ENCODE assay signal across 9 cellular contexts in the genomic region with DNA sequence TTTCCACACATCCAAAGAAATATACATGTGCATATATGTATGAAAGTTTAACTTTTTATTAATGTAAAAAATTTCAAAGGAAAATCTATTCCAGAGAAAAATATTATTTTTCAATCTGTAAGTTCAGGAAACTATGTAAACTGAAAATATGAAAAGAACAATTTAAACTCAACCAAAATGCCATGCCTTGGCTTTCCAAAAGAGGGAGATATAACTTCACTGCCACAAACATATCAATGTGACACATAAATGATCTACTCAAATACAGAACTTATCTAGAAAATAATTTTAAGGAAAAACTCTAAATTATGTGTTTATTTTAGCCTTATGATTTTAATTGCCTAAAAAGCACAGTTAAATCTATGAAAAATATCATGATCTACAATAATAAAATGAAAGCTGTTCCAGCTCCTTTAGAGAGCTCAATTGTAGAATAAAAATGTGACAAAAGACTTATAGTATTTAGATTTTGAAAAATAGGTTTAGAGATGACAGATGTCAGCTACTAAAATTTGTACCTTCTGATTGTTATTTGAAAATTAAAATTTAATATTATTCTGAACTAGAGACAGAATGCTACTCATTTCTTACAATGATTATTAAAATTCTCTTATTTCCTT.
DNase-seq lines count a peak whose midpoint lies in the region; ATAC-seq and TF ChIP-seq lines count a peak whose summit lies in the region.
"Had no signal": no experiment of that assay in that cellular context is flagged by ENCODE, and none has a peak within 500 bp of the region (broad histone marks: within the 10 kb centered on the region; RNA-seq: fewer than 3 reads in every experiment).

No MANE protein-coding gene starts in this region.

- no peak overlapping the region for H2AFZ ChIP-seq in OCI-LY1 (ENCODE audit: low read length)

- ATAC-seq in natural killer cell (no peak), GM18520 (IDR thresholded peaks at IDR 0.05; ENCODE audit: unreplicated experiment) (no peak), GM19455 (IDR thresholded peaks at IDR 0.05; ENCODE audit: unreplicated experiment) (no peak)
- no peak for ATAC-seq in natural killer cell treated with Interleukin-12 subunit alpha and Interleukin-12 subunit beta and Interleukin-15 and Interleukin-18, amount 100 ng/mL, for 72 hours

- no peaks in the 10 kb centered on the region for H4K20me1 ChIP-seq in OCI-LY1 (ENCODE audit: insufficient read depth, low read length)

- no peaks in the 10 kb centered on the region for H3K36me3 Mint-ChIP-seq in natural killer cell
- no peaks in the 10 kb centered on the region for H3K36me3 Mint-ChIP-seq in natural killer cell treated with Interleukin-12 subunit alpha and Interleukin-12 subunit beta and Interleukin-15 and Interleukin-18, amount 100 ng/mL, for 72 hours

- TF ChIP-seq CTCF in natural killer cell (IDR thresholded peaks at IDR 0.05), result peak; percentile 62
- peak; percentile 66 for TF ChIP-seq CTCF in OCI-LY1 (IDR thresholded peaks at IDR 0.05; ENCODE audit: low read length)

- no peaks in the 10 kb centered on the region for H3K27me3 Mint-ChIP-seq in natural killer cell (ENCODE audit: low read depth in 2 of 2)
- H3K27me3 Mint-ChIP-seq in natural killer cell treated with Interleukin-12 subunit alpha and Interleukin-12 subunit beta and Interleukin-15 and Interleukin-18, amount 100 ng/mL, for 72 hours, result no peaks in the 10 kb centered on the region
- H3K27me3 Mint-ChIP-seq: dendritic cell treated with granulocyte-macrophage colony-stimulating factor and Interleukin-4, amounts not matched to agents 40 ng/mL and 50 ng/mL, for 4 days had no signal

- no peak overlapping the region for H3K4me3 ChIP-seq in OCI-LY1 (ENCODE audit: low read depth, low read length, poor library complexity, severe bottlenecking)

- intact Hi-C loops in natural killer cell (cut with micrococcal nuclease), result loop anchor here (1.0 kb wide), 1 partner anchor 467 kb away; no protein-coding TSS in a partner anchor

- no peak overlapping the region for H3K27ac Mint-ChIP-seq in natural killer cell
- no peak overlapping the region for H3K27ac Mint-ChIP-seq in natural killer cell treated with Interleukin-12 subunit alpha and Interleukin-12 subunit beta and Interleukin-15 and Interleukin-18, amount 100 ng/mL, for 72 hours
- H3K27ac Mint-ChIP-seq: dendritic cell treated with granulocyte-macrophage colony-stimulating factor and Interleukin-4, amounts not matched to agents 40 ng/mL and 50 ng/mL, for 4 days had no signal

- no peaks in the 10 kb centered on the region for H3K36me3 ChIP-seq in OCI-LY1 (ENCODE audit: insufficient read depth, low read length)

- no peaks in the 10 kb centered on the region for H3K9me2 ChIP-seq in OCI-LY1 (ENCODE audit: low read depth, low read length)

- no peaks in the 10 kb centered on the region for H3K79me2 ChIP-seq in OCI-LY1 (ENCODE audit: insufficient read depth, low read length)

- DNase-seq in natural killer cell (no peak), fibroblast of peridontal ligament (ENCODE audit: extremely low read depth) (peak; percentile 73), stromal cell of bone marrow (ENCODE audit: low read depth) (peak; percentile 10), GM19240 (ENCODE audit: insufficient read length, low spot score) (no peak)
- no peak for DNase-seq in natural killer cell treated with Interleukin-12 subunit alpha and Interleukin-12 subunit beta and Interleukin-15 and Interleukin-18, amount 100 ng/mL, for 72 hours (ENCODE audit: low spot score)

- H3K4me2 ChIP-seq in OCI-LY1 (ENCODE audit: low read length), result no peak overlapping the region

- H3K9me3 ChIP-seq in OCI-LY1 (ENCODE audit: low read length), result no peaks in the 10 kb centered on the region

- no peaks in the 10 kb centered on the region for H3F3A ChIP-seq in OCI-LY1 (ENCODE audit: insufficient read depth, low read length)

- no peaks in the 10 kb centered on the region for H3K9me3 Mint-ChIP-seq in natural killer cell
- H3K9me3 Mint-ChIP-seq in natural killer cell treated with Interleukin-12 subunit alpha and Interleukin-12 subunit beta and Interleukin-15 and Interleukin-18, amount 100 ng/mL, for 72 hours, result no peaks in the 10 kb centered on the region
- H3K9me3 Mint-ChIP-seq: dendritic cell treated with granulocyte-macrophage colony-stimulating factor and Interleukin-4, amounts not matched to agents 40 ng/mL and 50 ng/mL, for 4 days had no signal

- H3K9ac ChIP-seq in OCI-LY1 (ENCODE audit: low read length), result no peak overlapping the region

- H3K4me1 Mint-ChIP-seq in natural killer cell, result peaks cover 0 to 13% of the 10 kb centered on the region in 2 donors
- peaks cover 6 to 9% of the 10 kb centered on the region in 2 donors for H3K4me1 Mint-ChIP-seq in natural killer cell treated with Interleukin-12 subunit alpha and Interleukin-12 subunit beta and Interleukin-15 and Interleukin-18, amount 100 ng/mL, for 72 hours (ENCODE audit: low read depth in 2 of 2)

- no peak overlapping the region for H3K4me3 Mint-ChIP-seq in natural killer cell
- no peak overlapping the region for H3K4me3 Mint-ChIP-seq in natural killer cell treated with Interleukin-12 subunit alpha and Interleukin-12 subunit beta and Interleukin-15 and Interleukin-18, amount 100 ng/mL, for 72 hours
- H3K4me3 Mint-ChIP-seq: dendritic cell treated with granulocyte-macrophage colony-stimulating factor and Interleukin-4, amounts not matched to agents 40 ng/mL and 50 ng/mL, for 4 days had no signal

- H3K4me1 ChIP-seq in OCI-LY1 (ENCODE audit: insufficient read depth, low read length, severe bottlenecking), result no peaks in the 10 kb centered on the region

- H3K27ac ChIP-seq in OCI-LY1 (ENCODE audit: low read depth, low read length, poor library complexity, severe bottlenecking), result no peak overlapping the region

- no peaks in the 10 kb centered on the region for H3K27me3 ChIP-seq in OCI-LY1 (ENCODE audit: insufficient read depth, low read length)

Comparison
In these comparisons a context has a peak if more than half of its experiments do, and no peak if none do; other contexts are left out.
1. DNase-seq: peak in fibroblast of peridontal ligament (single experiment) and stromal cell of bone marrow (single experiment); none in natural killer cell (single experiment), natural killer cell treated with Interleukin-12 subunit alpha and Interleukin-12 subunit beta and Interleukin-15 and Interleukin-18, amount 100 ng/mL, for 72 hours (single experiment) and GM19240 (single experiment).